In genomic region chr16:68760671-68761275, GRCh38 we compare ENCODE assay signal across 8 cellular contexts. TPM values are rescaled to one million over a fixed set of nuclear protein-coding genes. Genes with fewer than 3 reads are reported as not detected.
DNase-seq lines count a peak whose midpoint lies in the region; ATAC-seq and TF ChIP-seq lines count a peak whose summit lies in the region.

No MANE protein-coding gene starts in this region.

- peak; percentile 55 for ATAC-seq in GM18517 (IDR thresholded peaks at IDR 0.05; ENCODE audit: unreplicated experiment)

- peak overlapping the region; percentile 65 for H3K27ac Mint-ChIP-seq in MCF 10A (ENCODE audit: low read depth, unreplicated experiment)

- no peak overlapping the region for H3K4me3 Mint-ChIP-seq in MCF 10A (ENCODE audit: unreplicated experiment)

- DNase-seq in NCI-H226 (peak; percentile 73), MCF 10A (ENCODE audit: unreplicated experiment) (peak; percentile 91), pons (ENCODE audit: low spot score) (peak; percentile 81), Kasumi-1 (lab: John Stamatoyannopoulos, UW) (no peak), HUDEP-2 (lab: John Stamatoyannopoulos, UW; ENCODE audit: unreplicated experiment in 76 of 76) (no peak), cerebellar cortex (ENCODE audit: low spot score) (no peak)

- no peaks in the 10 kb centered on the region for H3K9me3 ChIP-seq in HEK293 (ENCODE audit: control insufficient read depth, insufficient read depth, low read depth, low read length)

- H3K36me3 ChIP-seq in HEK293 (ENCODE audit: control insufficient read depth in 2 of 2, insufficient read depth in 1 of 2, low read length in 2 of 2), result no peaks in the 10 kb centered on the region

- H3K4me1 ChIP-seq in HEK293 (ENCODE audit: control insufficient read depth, insufficient read depth, low read length), result no peaks in the 10 kb centered on the region

- TF ChIP-seq CTCF in HEK293 (tag by site-specific recombination; IDR thresholded peaks at IDR 0.05) (no peak), MCF 10A (IDR thresholded peaks at IDR 0.05; ENCODE audit: unreplicated experiment) (no peak)

- no peak overlapping the region for H3K4me3 ChIP-seq in HEK293 (ENCODE audit: low read depth, low read length)

- no peaks in the 10 kb centered on the region for H3K27me3 Mint-ChIP-seq in MCF 10A (ENCODE audit: insufficient read depth, unreplicated experiment)

- H3K4me1 Mint-ChIP-seq in MCF 10A (ENCODE audit: insufficient read depth, unreplicated experiment), result peaks cover 32% of the 10 kb centered on the region

- intact Hi-C loops in MCF 10A (cut with micrococcal nuclease), result no loop called here

- no peaks in the 10 kb centered on the region for H3K36me3 Mint-ChIP-seq in MCF 10A (ENCODE audit: insufficient read depth, unreplicated experiment)

- CTCF ChIA-PET in HEK293 (lab: Yijun Ruan, JAX), result no interaction called here
- CTCF ChIA-PET in MCF 10A (lab: Yijun Ruan, JAX), result interaction anchor here (1.1 kb wide), 1 partner anchor 21 kb away, joined by 5 read pairs; no protein-coding TSS in a partner anchor

- H3K9me3 Mint-ChIP-seq in MCF 10A (ENCODE audit: unreplicated experiment), result no peaks in the 10 kb centered on the region

- no peak overlapping the region for H3K27ac ChIP-seq in HEK293 (ENCODE audit: extremely low read depth, low read depth, low read length)

- POLR2A ChIA-PET in HEK293 (lab: Yijun Ruan, JAX), result no interaction called here
- POLR2A ChIA-PET in MCF 10A (lab: Yijun Ruan, JAX), result interaction anchor here (0.6 to 1.1 kb wide), 2 partner anchors 18 to 40 kb away, joined by 4 read pairs; no protein-coding TSS in a partner anchor

- no TSS peak for BruUV-seq in MCF 10A (replicated peaks; lab: Mats Ljungman, UMichigan)

TF ChIP-seq in HEK293, 187 proteins besides CTCF, POLR2A, EP300 and RAD21:
- TF ChIP-seq SP2 (tag by site-specific recombination; IDR thresholded peaks at IDR 0.05) (0 out of 2 replicates have a peak, but pooled peaks have one; percentile 7), ZNF610 (tag by site-specific recombination; IDR thresholded peaks at IDR 0.05; ENCODE audit: borderline replicate concordance) (no peak), ZNF398 (tag by site-specific recombination; IDR thresholded peaks at IDR 0.05) (0 out of 2 replicates have a peak, but pooled peaks have one; percentile 23), ZFHX2 (tag by site-specific recombination; conservative IDR thresholded peaks at IDR 0.05) (peak; percentile 60), ZNF223 (tag by site-specific recombination; IDR thresholded peaks at IDR 0.05) (no peak), EGR2 (tag by site-specific recombination; IDR thresholded peaks at IDR 0.05; ENCODE audit: low read depth) (0 out of 2 replicates have a peak, but pooled peaks have one; percentile 40)

RNA-seq across cellular contexts. Expression of gene CDH1, which starts 23.7 kb away (rescaled TPM):
- 37.6 and 37.7 TPM in 2 replicates for total RNA-seq in MCF 10A (2022)

Comparison
In these comparisons a context has a peak if more than half of its experiments do, and no peak if none do; other contexts are left out.
1. DNase-seq: peak in NCI-H226 (single experiment), MCF 10A (single experiment) and pons (single experiment); none in Kasumi-1 (0 of 2), HUDEP-2 (0 of 76) and cerebellar cortex (single experiment).